25 cellular contexts compared by ENCODE assay signal in the genomic region with DNA sequence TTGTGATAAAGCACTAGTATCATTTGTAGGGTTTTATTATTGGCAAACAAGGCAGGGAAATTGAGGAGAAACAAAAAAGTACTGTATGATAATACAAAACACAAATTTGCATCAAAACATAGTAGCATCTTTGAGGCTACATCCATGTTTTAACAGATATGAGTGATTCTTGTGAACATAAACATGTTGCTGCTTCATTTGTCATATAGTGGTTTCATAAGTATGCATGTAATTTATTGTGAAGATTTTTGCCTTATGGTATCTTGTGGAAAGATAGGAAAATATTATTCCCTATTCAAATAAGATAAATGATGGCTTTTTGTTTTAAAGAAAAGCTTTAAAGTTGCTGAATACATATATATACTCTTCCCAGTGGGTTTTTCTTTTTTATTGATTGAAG.
DNase-seq lines count a peak whose midpoint lies in the region; ATAC-seq and TF ChIP-seq lines count a peak whose summit lies in the region.
"Had no signal": no experiment of that assay in that cellular context is flagged by ENCODE, and none has a peak within 500 bp of the region (broad histone marks: within the 10 kb centered on the region; RNA-seq: fewer than 3 reads in every experiment).

No MANE protein-coding gene starts in this region.

- POLR2A ChIA-PET in SK-N-SH (lab: Yijun Ruan, JAX) = no interaction called here

- DNase-seq in SK-N-SH (no peak), adipocyte (ENCODE audit: low read depth) (peak; percentile 36), fibroblast of the aortic adventitia (ENCODE audit: low read depth) (peak; percentile 24), T1000 (lab: John Stamatoyannopoulos, UW) (no peak), kidney glomerular epithelial cell (lab: John Stamatoyannopoulos, UW) (no peak), ecto neural progenitor cell (ENCODE audit: low spot score) (no peak)
- DNase-seq: activated B cell treated with CpG ODN at 0.5 μM for 24 hours; activated CD4-positive, alpha-beta T cell treated with anti-CD3 and anti-CD28 coated beads, Interleukin-2, amount 10 ng/mL, durations not matched to agents 7 days and 5 days; activated effector memory CD4-positive, alpha-beta T cell treated with Interleukin-2 at 50 U/mL for 16 hours; activated T-cell treated with anti-CD3 and anti-CD28 coated beads, Interleukin-2, amount 50 U/mL, for 1 hour; CD4-positive, alpha-beta T cell; central memory CD4-positive, alpha-beta T cell; dermis blood vessel endothelial cell; esophagus squamous epithelium; NCI-H1092; NCI-H1694; NCI-H446 treated with DMSO at 0.1 percent for 48 hours; NCI-H82; nephron progenitor cell; stimulated activated naive B cell treated with anti-CD40 and anti-IgM and Interleukin-4, amounts not matched to agents 10 μg/mL and 1 μg/mL and 100 μg/mL, for 72 hours; T-helper 1 cell had no signal

- no peaks in the 10 kb centered on the region for H3K79me2 ChIP-seq in SK-N-SH (ENCODE audit: insufficient read depth)

- H3K4me2 ChIP-seq in SK-N-SH = no peak overlapping the region

- ATAC-seq in SK-N-SH treated with all-trans-retinoic acid at 6 μM for 48 hours (no peak), HG03520 (IDR thresholded peaks at IDR 0.05; ENCODE audit: unreplicated experiment) (no peak)
- ATAC-seq: stimulated activated naive B cell treated with anti-CD40 and anti-IgM and Interleukin-4, amounts not matched to agents 10 μg/mL and 1 μg/mL and 100 μg/mL, for 72 hours had no signal

- H3K9ac ChIP-seq in SK-N-SH (no peak overlapping the region), adipocyte (ENCODE audit: low read length) (no peak overlapping the region)

- H3K9me3 ChIP-seq in SK-N-SH (no peaks in the 10 kb centered on the region), adipocyte (ENCODE audit: control insufficient read depth, low read length) (no peaks in the 10 kb centered on the region)
- H3K9me3 ChIP-seq: esophagus squamous epithelium, HAP-1 had no signal

- H4K20me1 ChIP-seq in SK-N-SH (ENCODE audit: insufficient read depth) = no peaks in the 10 kb centered on the region

- H3K9me2 ChIP-seq in SK-N-SH = no peaks in the 10 kb centered on the region

- H3K4me1 ChIP-seq in SK-N-SH (ENCODE audit: control insufficient read depth in 1 of 2, insufficient read depth in 2 of 2, low read depth in 1 of 2, low read length in 1 of 2) (no peaks in the 10 kb centered on the region), adipocyte (ENCODE audit: control insufficient read depth, insufficient read depth, low read length) (peaks cover 18% of the 10 kb centered on the region)
- H3K4me1 ChIP-seq: HAP-1 had no signal

- CTCF ChIA-PET in SK-N-SH (lab: Yijun Ruan, JAX) = no interaction called here

- no peak for TF ChIP-seq EP300 in SK-N-SH (IDR thresholded peaks at IDR 0.05; ENCODE audit: borderline replicate concordance in 1 of 2, low read depth in 1 of 2, low read length in 1 of 2)

- H2AFZ ChIP-seq in SK-N-SH (ENCODE audit: low read depth) = 0 out of 2 replicates have a peak overlapping the region, but pooled peaks have one; percentile 23

- no peak for TF ChIP-seq RAD21 in SK-N-SH (IDR thresholded peaks at IDR 0.05; ENCODE audit: low read length)

- H3K36me3 ChIP-seq in SK-N-SH (replicated peaks in 1 of 2; ENCODE audit: control insufficient read depth in 1 of 2, insufficient read depth in 2 of 2, low read length in 1 of 2) (no peaks in the 10 kb centered on the region), adipocyte (ENCODE audit: control insufficient read depth, insufficient read depth, low read length, severe bottlenecking) (no peaks in the 10 kb centered on the region)
- H3K36me3 ChIP-seq: esophagus squamous epithelium, HAP-1 had no signal

- peaks cover 10% of the 10 kb centered on the region for H3F3A ChIP-seq in SK-N-SH (replicated peaks; ENCODE audit: insufficient read depth)

- TF ChIP-seq CTCF in SK-N-SH (IDR thresholded peaks at IDR 0.05) (no peak), fibroblast of the aortic adventitia (IDR thresholded peaks at IDR 0.05; ENCODE audit: insufficient read depth, low read length) (no peak)

- H3K4me3 ChIP-seq in SK-N-SH (ENCODE audit: low read depth in 2 of 2, low read length in 1 of 2) = no peak overlapping the region
- no peak overlapping the region for H3K4me3 ChIP-seq in adipocyte (ENCODE audit: low read length)
- no peak overlapping the region for H3K4me3 ChIP-seq in fibroblast of the aortic adventitia (ENCODE audit: low read depth, low read length)
- H3K4me3 ChIP-seq: esophagus squamous epithelium, HAP-1 had no signal

- no peaks in the 10 kb centered on the region for H3K27me3 ChIP-seq in SK-N-SH (ENCODE audit: insufficient read depth)
- no peaks in the 10 kb centered on the region for H3K27me3 ChIP-seq in adipocyte (replicated peaks; ENCODE audit: control insufficient read depth, insufficient read depth, low read length)
- H3K27me3 ChIP-seq: esophagus squamous epithelium had no signal

- no peak overlapping the region for H3K27ac ChIP-seq in SK-N-SH (ENCODE audit: low read depth in 2 of 2, low read length in 1 of 2)
- H3K27ac ChIP-seq: 22Rv1 had no signal

TF ChIP-seq in SK-N-SH, 30 proteins besides CTCF, POLR2A, EP300 and RAD21 (continues in another document):
- TF ChIP-seq FOXJ3 (CRISPR knock-in tag; IDR thresholded peaks at IDR 0.05) (no peak), MXI1 (IDR thresholded peaks at IDR 0.05; ENCODE audit: low read depth, low read length) (no peak), EZH2phosphoT487 (IDR thresholded peaks at IDR 0.05; ENCODE audit: borderline replicate concordance, low read depth) (no peak), GATA2 (CRISPR knock-in tag; IDR thresholded peaks at IDR 0.05) (no peak), GABPA (IDR thresholded peaks at IDR 0.05; ENCODE audit: low read depth) (no peak), SMC3 (IDR thresholded peaks at IDR 0.05; ENCODE audit: low read depth, low read length) (no peak), CHD2 (IDR thresholded peaks at IDR 0.05; ENCODE audit: low read length, partially characterized antibody) (no peak), JUND (IDR thresholded peaks at IDR 0.05) (no peak)
- TF ChIP-seq, protein P1, sequence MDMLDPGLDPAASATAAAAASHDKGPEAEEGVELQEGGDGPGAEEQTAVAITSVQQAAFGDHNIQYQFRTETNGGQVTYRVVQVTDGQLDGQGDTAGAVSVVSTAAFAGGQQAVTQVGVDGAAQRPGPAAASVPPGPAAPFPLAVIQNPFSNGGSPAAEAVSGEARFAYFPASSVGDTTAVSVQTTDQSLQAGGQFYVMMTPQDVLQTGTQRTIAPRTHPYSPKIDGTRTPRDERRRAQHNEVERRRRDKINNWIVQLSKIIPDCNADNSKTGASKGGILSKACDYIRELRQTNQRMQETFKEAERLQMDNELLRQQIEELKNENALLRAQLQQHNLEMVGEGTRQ (IDR thresholded peaks at IDR 0.05; ENCODE audit: borderline replicate concordance, low read depth, low read length) = no peak
- TF ChIP-seq, protein P2, sequence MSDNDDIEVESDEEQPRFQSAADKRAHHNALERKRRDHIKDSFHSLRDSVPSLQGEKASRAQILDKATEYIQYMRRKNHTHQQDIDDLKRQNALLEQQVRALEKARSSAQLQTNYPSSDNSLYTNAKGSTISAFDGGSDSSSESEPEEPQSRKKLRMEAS (IDR thresholded peaks at IDR 0.05; ENCODE audit: low read depth) = no peak
- TF ChIP-seq, protein P3, sequence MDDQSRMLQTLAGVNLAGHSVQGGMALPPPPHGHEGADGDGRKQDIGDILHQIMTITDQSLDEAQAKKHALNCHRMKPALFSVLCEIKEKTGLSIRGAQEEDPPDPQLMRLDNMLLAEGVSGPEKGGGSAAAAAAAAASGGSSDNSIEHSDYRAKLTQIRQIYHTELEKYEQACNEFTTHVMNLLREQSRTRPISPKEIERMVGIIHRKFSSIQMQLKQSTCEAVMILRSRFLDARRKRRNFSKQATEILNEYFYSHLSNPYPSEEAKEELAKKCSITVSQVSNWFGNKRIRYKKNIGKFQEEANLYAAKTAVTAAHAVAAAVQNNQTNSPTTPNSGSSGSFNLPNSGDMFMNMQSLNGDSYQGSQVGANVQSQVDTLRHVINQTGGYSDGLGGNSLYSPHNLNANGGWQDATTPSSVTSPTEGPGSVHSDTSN (IDR thresholded peaks at IDR 0.05) = no peak

TF ChIP-seq in SK-N-SH treated with all-trans-retinoic acid at 6 μM for 48 hours, 23 proteins besides CTCF, POLR2A, EP300 and RAD21:
- no peak for TF ChIP-seq CSDC2 (CRISPR knock-in tag; IDR thresholded peaks at IDR 0.05)
- TF ChIP-seq BACH2 (CRISPR knock-in tag; IDR thresholded peaks at IDR 0.05; ENCODE audit: borderline replicate concordance) = no peak
- TF ChIP-seq SNAI2 (CRISPR knock-in tag; IDR thresholded peaks at IDR 0.05) = no peak
- no peak for TF ChIP-seq ZC3H10 (CRISPR knock-in tag; IDR thresholded peaks at IDR 0.05)
- TF ChIP-seq ESRRG (CRISPR knock-in tag; IDR thresholded peaks at IDR 0.05) = no peak
- no peak for TF ChIP-seq ZNF8 (CRISPR knock-in tag; IDR thresholded peaks at IDR 0.05)
TF ChIP-seq in SK-N-SH treated with all-trans-retinoic acid at 6 μM for 48 hours: peak in this region for 0.

Comparison
In these comparisons a context has a peak if more than half of its experiments do, and no peak if none do; other contexts are left out.
1. DNase-seq: peak in adipocyte (single experiment) and fibroblast of the aortic adventitia (single experiment); none in SK-N-SH (single experiment), T1000 (single experiment), kidney glomerular epithelial cell (single experiment) and ecto neural progenitor cell (single experiment).